In genomic region chr1:33235521-33235920, GRCh38 we compare ENCODE assay signal across 27 cellular contexts. TPM values are rescaled to one million over a fixed set of nuclear protein-coding genes. Genes with fewer than 3 reads are reported as not detected.
A peak's percentile ranks its signal among the peaks of the same experiment; 100 is the strongest.
DNase-seq lines count a peak whose midpoint lies in the region; ATAC-seq and TF ChIP-seq lines count a peak whose summit lies in the region.
"Had no signal": no experiment of that assay in that cellular context is flagged by ENCODE, and none has a peak within 500 bp of the region (broad histone marks: within the 10 kb centered on the region; RNA-seq: fewer than 3 reads in every experiment).

No MANE protein-coding gene starts in this region.

- POLR2A ChIA-PET in OCI-LY7 (lab: Charles Lee) = no interaction called here

- H3K9me2 ChIP-seq in hepatocyte (replicated peaks; ENCODE audit: insufficient read depth) = no peaks in the 10 kb centered on the region
- no peaks in the 10 kb centered on the region for H3K9me2 ChIP-seq in OCI-LY7 (ENCODE audit: insufficient read depth, low read length)
- 0 out of 2 replicates have a peak, but pooled peaks cover 6% of the 10 kb centered on the region for H3K9me2 ChIP-seq in GM23338 (ENCODE audit: insufficient read depth)

- WGBS in hepatocyte (ENCODE audit: low lambda C conversion rate, missing lambda C conversion rate) = 66% methylated on average over 2 of the region's 2 CpGs

- H3F3A ChIP-seq in GM23338 (replicated peaks; ENCODE audit: low read depth) = no peaks in the 10 kb centered on the region

- H3K36me3 ChIP-seq in left ventricle myocardium inferior (no peaks in the 10 kb centered on the region), right atrium auricular region (no peaks in the 10 kb centered on the region), hepatocyte (replicated peaks; ENCODE audit: insufficient read depth, low read depth) (no peaks in the 10 kb centered on the region), OCI-LY7 (ENCODE audit: insufficient read depth, low read length) (no peaks in the 10 kb centered on the region), GM23338 (ENCODE audit: insufficient read depth) (no peaks in the 10 kb centered on the region)
- H3K36me3 ChIP-seq: SJCRH30 had no signal

- H3K27me3 Mint-ChIP-seq in neural crest cell (ENCODE audit: low read depth) (no peaks in the 10 kb centered on the region), GM23338 (ENCODE audit: insufficient read depth, low read depth, poor library complexity) (peaks cover 3% of the 10 kb centered on the region)

- H3K79me2 ChIP-seq in hepatocyte (no peaks in the 10 kb centered on the region), OCI-LY7 (ENCODE audit: insufficient read depth, low read depth, low read length) (no peaks in the 10 kb centered on the region), GM23338 (replicated peaks; ENCODE audit: insufficient read depth) (no peaks in the 10 kb centered on the region)

- ATAC-seq in HG03469 (IDR thresholded peaks at IDR 0.05; ENCODE audit: unreplicated experiment) (no peak), GM23338 (no peak)
- ATAC-seq: SK-N-SH treated with all-trans-retinoic acid at 6 μM for 48 hours had no signal

- no peak overlapping the region for H3K4me3 Mint-ChIP-seq in neural crest cell
- no peak overlapping the region for H3K4me3 Mint-ChIP-seq in GM23338
- H3K4me3 Mint-ChIP-seq: B cell; CD4-positive, CD25-positive, alpha-beta regulatory T cell had no signal

- H3K4me1 ChIP-seq in left ventricle myocardium inferior = peaks cover 19% of the 10 kb centered on the region
- H3K4me1 ChIP-seq in right atrium auricular region = peaks cover 0 to 11% of the 10 kb centered on the region in 2 donors
- peaks cover 19% of the 10 kb centered on the region for H3K4me1 ChIP-seq in hepatocyte (ENCODE audit: insufficient read depth)
- no peaks in the 10 kb centered on the region for H3K4me1 ChIP-seq in OCI-LY7 (ENCODE audit: insufficient read depth, low read length, poor library complexity, severe bottlenecking)
- peaks cover 10% of the 10 kb centered on the region; the same call in 1 of the 2 replicates for H3K4me1 ChIP-seq in GM23338 (ENCODE audit: insufficient read depth)

- H3K4me3 ChIP-seq in left ventricle myocardium inferior (no peak overlapping the region), right atrium auricular region (no peak overlapping the region), hepatocyte (no peak overlapping the region), OCI-LY7 (ENCODE audit: low read depth, low read length, poor library complexity, severe bottlenecking) (no peak overlapping the region), GM23338 (no peak overlapping the region)
- H3K4me3 ChIP-seq: SJCRH30 had no signal

- intact Hi-C loops in left ventricle myocardium inferior (cut with micrococcal nuclease) = no loop called here
- intact Hi-C loops in OCI-LY7 (cut with micrococcal nuclease; ENCODE audit: unreplicated experiment) = no loop called here

- no peaks in the 10 kb centered on the region for H3K9me3 ChIP-seq in left ventricle myocardium inferior (replicated peaks)
- no peaks in the 10 kb centered on the region for H3K9me3 ChIP-seq in right atrium auricular region
- H3K9me3 ChIP-seq in hepatocyte (ENCODE audit: low read depth) = no peaks in the 10 kb centered on the region
- H3K9me3 ChIP-seq in OCI-LY7 (ENCODE audit: low read length) = no peaks in the 10 kb centered on the region
- H3K9me3 ChIP-seq: SJCRH30 had no signal

- peak overlapping the region; percentile 53 for H3K4me2 ChIP-seq in hepatocyte
- no peak overlapping the region for H3K4me2 ChIP-seq in OCI-LY7 (ENCODE audit: low read length)
- H3K4me2 ChIP-seq in GM23338 = no peak overlapping the region

- H3K27ac Mint-ChIP-seq in neural crest cell (ENCODE audit: unreplicated experiment) = peak overlapping the region; percentile 31
- H3K27ac Mint-ChIP-seq in GM23338 = no peak overlapping the region
- H3K27ac Mint-ChIP-seq: B cell; CD4-positive, CD25-positive, alpha-beta regulatory T cell had no signal

- CTCF ChIA-PET in OCI-LY7 (lab: Charles Lee; ENCODE audit: unreplicated experiment) = no interaction called here

- H3K4me1 Mint-ChIP-seq in neural crest cell (peaks cover 21% of the 10 kb centered on the region), GM23338 (peaks cover 14% of the 10 kb centered on the region)

- no TSS peak for BruUV-seq in OCI-LY7 (replicated peaks; lab: Mats Ljungman, UMichigan)

- TF ChIP-seq CTCF in left ventricle myocardium inferior (IDR thresholded peaks at IDR 0.05; ENCODE audit: borderline replicate concordance) (no peak), right atrium auricular region (IDR thresholded peaks at IDR 0.05) (no peak), hepatocyte (IDR thresholded peaks at IDR 0.05; ENCODE audit: poor library complexity) (no peak), neural crest cell (conservative IDR thresholded peaks at IDR 0.05) (no peak), OCI-LY7 (conservative IDR thresholded peaks at IDR 0.05; ENCODE audit: low read length) (no peak), GM23338 (conservative IDR thresholded peaks at IDR 0.05; ENCODE audit: low read depth in 2 of 2) (no peak)

- H3K36me3 Mint-ChIP-seq in neural crest cell (ENCODE audit: low read depth) (no peaks in the 10 kb centered on the region), GM23338 (ENCODE audit: low read depth) (no peaks in the 10 kb centered on the region)
- H3K36me3 Mint-ChIP-seq: CD4-positive, CD25-positive, alpha-beta regulatory T cell had no signal

- no peak for DNase-seq in left ventricle myocardium inferior
- DNase-seq in right atrium auricular region (ENCODE audit: low spot score) = no peak
- DNase-seq in hepatocyte (ENCODE audit: low spot score) = no peak
- DNase-seq in neural crest cell (ENCODE audit: low read depth, low spot score) = no peak
- no peak for DNase-seq in iPS-NIHi11 (ENCODE audit: low spot score)
- no peak for DNase-seq in OCI-LY7 (ENCODE audit: low spot score)
- no peak for DNase-seq in GM23338 (ENCODE audit: low spot score)
- DNase-seq: CD4-positive, CD25-positive, alpha-beta regulatory T cell; DMS53; GOT3; HCEC 1CT; Karpas-422; NCI-H1092; NCI-H1417 treated with DMSO at 0.1 percent for 48 hours; NCI-H1694 treated with DMSO at 0.1 percent for 48 hours; NCI-H2081; NCI-H2171; NCI-H226; NCI-H510A; NCI-H69; OCI-M1; SJCRH30 had no signal

- H3K27me3 ChIP-seq in left ventricle myocardium inferior (ENCODE audit: low read depth) (no peaks in the 10 kb centered on the region), right atrium auricular region (no peaks in the 10 kb centered on the region), hepatocyte (no peaks in the 10 kb centered on the region), GM23338 (ENCODE audit: insufficient read depth) (no peaks in the 10 kb centered on the region)
- H3K27me3 ChIP-seq: SJCRH30 had no signal

- peak overlapping the region; percentile 69 for H3K27ac ChIP-seq in left ventricle myocardium inferior (replicated peaks)
- no peak overlapping the region for H3K27ac ChIP-seq in right atrium auricular region
- no peak overlapping the region for H3K27ac ChIP-seq in hepatocyte
- no peak overlapping the region for H3K27ac ChIP-seq in OCI-LY7 (ENCODE audit: low read depth, low read length, poor library complexity, severe bottlenecking)
- H3K27ac ChIP-seq in GM23338 (ENCODE audit: low read depth) = no peak overlapping the region
- H3K27ac ChIP-seq: 22Rv1, HL-60, SJCRH30 had no signal

- H2AFZ ChIP-seq in hepatocyte = no peak overlapping the region
- no peak overlapping the region for H2AFZ ChIP-seq in OCI-LY7 (ENCODE audit: low read length)
- H2AFZ ChIP-seq in GM23338 = no peak overlapping the region

- H4K20me1 ChIP-seq in hepatocyte (ENCODE audit: insufficient read depth, poor library complexity, severe bottlenecking) (no peaks in the 10 kb centered on the region), OCI-LY7 (ENCODE audit: insufficient read depth, low read length) (no peaks in the 10 kb centered on the region), GM23338 (replicated peaks; ENCODE audit: insufficient read depth) (no peaks in the 10 kb centered on the region)

- H3K9me3 Mint-ChIP-seq in neural crest cell (peaks cover 2% of the 10 kb centered on the region), GM23338 (no peaks in the 10 kb centered on the region)

TF ChIP-seq in GM23338, 12 proteins besides CTCF, POLR2A, EP300 and RAD21 (continues in another document):
- TF ChIP-seq CREB1 (CRISPR knock-in tag; IDR thresholded peaks at IDR 0.05; ENCODE audit: low read depth) (no peak), POLR2AphosphoS5 (IDR thresholded peaks at IDR 0.05; ENCODE audit: low read depth) (no peak), ZNF331 (CRISPR knock-in tag; IDR thresholded peaks at IDR 0.05; ENCODE audit: low read depth) (no peak), NANOG (IDR thresholded peaks at IDR 0.05; ENCODE audit: borderline replicate concordance) (no peak)

RNA-seq across cellular contexts. Expression of gene ZNF362, which starts 20.8 kb away (rescaled TPM):
- total RNA-seq in left ventricle myocardium inferior (32.4 TPM), right atrium auricular region (10 to 100 TPM; 23.5 to 50.5 TPM), hepatocyte (22.5 and 29.1 TPM in 2 replicates), neural crest cell (56.3 and 59.3 TPM in 2 replicates), OCI-LY7 (2022) (26.1 and 29.0 TPM in 2 replicates)
- polyA plus RNA-seq in hepatocyte (54.3 and 55.0 TPM in 2 replicates), GM23338 (2016; fragmentation: Nextera tagmentation; extraction: Ambion mirVana) (12.9 and 16.8 TPM in 2 replicates)
- total RNA-seq in OCI-LY7 (2014; rRNA removed; shearing (Covaris generic)) = 8.9 and 10.2 TPM in 2 replicates
- total RNA-seq in GM23338 (2014; rRNA removed; shearing (Covaris generic)) = 10.0 and 11.0 TPM in 2 replicates

RNA-seq across cellular contexts. Expression of gene TRIM62, which starts 53.7 kb away (rescaled TPM):
- total RNA-seq in left ventricle myocardium inferior (2.3 TPM), right atrium auricular region (1 to 10 TPM; 2.4 to 6.8 TPM), hepatocyte (2.1 and 2.5 TPM in 2 replicates), neural crest cell (8.6 and 8.8 TPM in 2 replicates), OCI-LY7 (2022) (8.4 and 8.8 TPM in 2 replicates)
- polyA plus RNA-seq in hepatocyte (1.3 and 4.2 TPM in 2 replicates), GM23338 (2016; fragmentation: Nextera tagmentation; extraction: Ambion mirVana) (2.7 and 2.9 TPM in 2 replicates)
- total RNA-seq in OCI-LY7 (2014; rRNA removed; shearing (Covaris generic)) = 2.0 and 2.4 TPM in 2 replicates
- total RNA-seq in GM23338 (2014; rRNA removed; shearing (Covaris generic)) = 16.1 and 18.9 TPM in 2 replicates
